1 cellular context compared by ENCODE assay signal in genomic region chr2:85329181-85329651, GRCh38.
TF ChIP-seq lines count a peak whose summit lies in the region.

No MANE protein-coding gene starts in this region.

TF ChIP-seq in K562, 482 proteins besides CTCF, POLR2A, EP300 and RAD21 (continued from another document and continues in another):
- no peak for TF ChIP-seq MGA (IDR thresholded peaks at IDR 0.05)
- TF ChIP-seq ZNF143 (CRISPR knock-in tag; IDR thresholded peaks at IDR 0.05): no peak
- TF ChIP-seq, protein P1, sequence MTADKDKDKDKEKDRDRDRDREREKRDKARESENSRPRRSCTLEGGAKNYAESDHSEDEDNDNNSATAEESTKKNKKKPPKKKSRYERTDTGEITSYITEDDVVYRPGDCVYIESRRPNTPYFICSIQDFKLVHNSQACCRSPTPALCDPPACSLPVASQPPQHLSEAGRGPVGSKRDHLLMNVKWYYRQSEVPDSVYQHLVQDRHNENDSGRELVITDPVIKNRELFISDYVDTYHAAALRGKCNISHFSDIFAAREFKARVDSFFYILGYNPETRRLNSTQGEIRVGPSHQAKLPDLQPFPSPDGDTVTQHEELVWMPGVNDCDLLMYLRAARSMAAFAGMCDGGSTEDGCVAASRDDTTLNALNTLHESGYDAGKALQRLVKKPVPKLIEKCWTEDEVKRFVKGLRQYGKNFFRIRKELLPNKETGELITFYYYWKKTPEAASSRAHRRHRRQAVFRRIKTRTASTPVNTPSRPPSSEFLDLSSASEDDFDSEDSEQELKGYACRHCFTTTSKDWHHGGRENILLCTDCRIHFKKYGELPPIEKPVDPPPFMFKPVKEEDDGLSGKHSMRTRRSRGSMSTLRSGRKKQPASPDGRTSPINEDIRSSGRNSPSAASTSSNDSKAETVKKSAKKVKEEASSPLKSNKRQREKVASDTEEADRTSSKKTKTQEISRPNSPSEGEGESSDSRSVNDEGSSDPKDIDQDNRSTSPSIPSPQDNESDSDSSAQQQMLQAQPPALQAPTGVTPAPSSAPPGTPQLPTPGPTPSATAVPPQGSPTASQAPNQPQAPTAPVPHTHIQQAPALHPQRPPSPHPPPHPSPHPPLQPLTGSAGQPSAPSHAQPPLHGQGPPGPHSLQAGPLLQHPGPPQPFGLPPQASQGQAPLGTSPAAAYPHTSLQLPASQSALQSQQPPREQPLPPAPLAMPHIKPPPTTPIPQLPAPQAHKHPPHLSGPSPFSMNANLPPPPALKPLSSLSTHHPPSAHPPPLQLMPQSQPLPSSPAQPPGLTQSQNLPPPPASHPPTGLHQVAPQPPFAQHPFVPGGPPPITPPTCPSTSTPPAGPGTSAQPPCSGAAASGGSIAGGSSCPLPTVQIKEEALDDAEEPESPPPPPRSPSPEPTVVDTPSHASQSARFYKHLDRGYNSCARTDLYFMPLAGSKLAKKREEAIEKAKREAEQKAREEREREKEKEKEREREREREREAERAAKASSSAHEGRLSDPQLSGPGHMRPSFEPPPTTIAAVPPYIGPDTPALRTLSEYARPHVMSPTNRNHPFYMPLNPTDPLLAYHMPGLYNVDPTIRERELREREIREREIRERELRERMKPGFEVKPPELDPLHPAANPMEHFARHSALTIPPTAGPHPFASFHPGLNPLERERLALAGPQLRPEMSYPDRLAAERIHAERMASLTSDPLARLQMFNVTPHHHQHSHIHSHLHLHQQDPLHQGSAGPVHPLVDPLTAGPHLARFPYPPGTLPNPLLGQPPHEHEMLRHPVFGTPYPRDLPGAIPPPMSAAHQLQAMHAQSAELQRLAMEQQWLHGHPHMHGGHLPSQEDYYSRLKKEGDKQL (CRISPR knock-in tag; IDR thresholded peaks at IDR 0.05; ENCODE audit: borderline replicate concordance): no peak
- peak; percentile 61; the same call in 1 of the 2 replicates for TF ChIP-seq PHF21A (IDR thresholded peaks at IDR 0.05; ENCODE audit: borderline replicate concordance, low read depth)
- TF ChIP-seq ZNF707 (CRISPR knock-in tag; conservative IDR thresholded peaks at IDR 0.05): no peak
- no peak for TF ChIP-seq ZNF277 (CRISPR knock-in tag; IDR thresholded peaks at IDR 0.05; ENCODE audit: borderline replicate concordance)
- no peak for TF ChIP-seq NR2C1 (IDR thresholded peaks at IDR 0.05)
- TF ChIP-seq NR2C1 (tag; IDR thresholded peaks at IDR 0.05): no peak
- TF ChIP-seq, protein P2, sequence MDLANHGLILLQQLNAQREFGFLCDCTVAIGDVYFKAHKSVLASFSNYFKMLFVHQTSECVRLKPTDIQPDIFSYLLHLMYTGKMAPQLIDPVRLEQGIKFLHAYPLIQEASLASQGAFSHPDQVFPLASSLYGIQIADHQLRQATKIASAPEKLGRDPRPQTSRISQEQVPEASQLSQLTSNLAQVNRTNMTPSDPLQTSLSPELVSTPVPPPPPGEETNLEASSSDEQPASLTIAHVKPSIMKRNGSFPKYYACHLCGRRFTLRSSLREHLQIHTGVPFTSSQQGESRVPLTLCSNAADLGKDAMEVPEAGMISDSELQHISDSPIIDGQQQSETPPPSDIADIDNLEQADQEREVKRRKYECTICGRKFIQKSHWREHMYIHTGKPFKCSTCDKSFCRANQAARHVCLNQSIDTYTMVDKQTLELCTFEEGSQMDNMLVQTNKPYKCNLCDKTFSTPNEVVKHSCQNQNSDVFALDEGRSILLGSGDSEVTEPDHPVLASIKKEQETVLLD (IDR thresholded peaks at IDR 0.05): peak; percentile 64; the same call in 1 of the 2 replicates
- no peak for TF ChIP-seq MXD1 (CRISPR knock-in tag; IDR thresholded peaks at IDR 0.05; ENCODE audit: borderline replicate concordance, poor library complexity, severe bottlenecking)
- TF ChIP-seq STAG1 (CRISPR knock-in tag; IDR thresholded peaks at IDR 0.05; ENCODE audit: borderline replicate concordance): no peak
- TF ChIP-seq TBP (optimal IDR thresholded peaks at IDR 0.05; ENCODE audit: low read depth, low read length): no peak
- TF ChIP-seq TRIM28 (IDR thresholded peaks at IDR 0.05): peak; percentile 66; the same call in 1 of the 2 replicates
- no peak for TF ChIP-seq HNRNPUL1 (IDR thresholded peaks at IDR 0.05; ENCODE audit: low read length)
- no peak for TF ChIP-seq PHTF2 (CRISPR knock-in tag; IDR thresholded peaks at IDR 0.05)
- TF ChIP-seq GATA2 (CRISPR knock-in tag; IDR thresholded peaks at IDR 0.05): 0 out of 2 replicates have a peak, but pooled peaks have one; percentile 10
- no peak; the same call in 1 of the 2 replicates for TF ChIP-seq ZNF766 (CRISPR knock-in tag; conservative IDR thresholded peaks at IDR 0.05)
- no peak for TF ChIP-seq ZFP1 (CRISPR knock-in tag; IDR thresholded peaks at IDR 0.05)
- TF ChIP-seq ZNF12 (CRISPR knock-in tag; IDR thresholded peaks at IDR 0.05): no peak
- TF ChIP-seq POLR2H (tag; IDR thresholded peaks at IDR 0.05; ENCODE audit: low read depth): no peak
- TF ChIP-seq, protein P3, sequence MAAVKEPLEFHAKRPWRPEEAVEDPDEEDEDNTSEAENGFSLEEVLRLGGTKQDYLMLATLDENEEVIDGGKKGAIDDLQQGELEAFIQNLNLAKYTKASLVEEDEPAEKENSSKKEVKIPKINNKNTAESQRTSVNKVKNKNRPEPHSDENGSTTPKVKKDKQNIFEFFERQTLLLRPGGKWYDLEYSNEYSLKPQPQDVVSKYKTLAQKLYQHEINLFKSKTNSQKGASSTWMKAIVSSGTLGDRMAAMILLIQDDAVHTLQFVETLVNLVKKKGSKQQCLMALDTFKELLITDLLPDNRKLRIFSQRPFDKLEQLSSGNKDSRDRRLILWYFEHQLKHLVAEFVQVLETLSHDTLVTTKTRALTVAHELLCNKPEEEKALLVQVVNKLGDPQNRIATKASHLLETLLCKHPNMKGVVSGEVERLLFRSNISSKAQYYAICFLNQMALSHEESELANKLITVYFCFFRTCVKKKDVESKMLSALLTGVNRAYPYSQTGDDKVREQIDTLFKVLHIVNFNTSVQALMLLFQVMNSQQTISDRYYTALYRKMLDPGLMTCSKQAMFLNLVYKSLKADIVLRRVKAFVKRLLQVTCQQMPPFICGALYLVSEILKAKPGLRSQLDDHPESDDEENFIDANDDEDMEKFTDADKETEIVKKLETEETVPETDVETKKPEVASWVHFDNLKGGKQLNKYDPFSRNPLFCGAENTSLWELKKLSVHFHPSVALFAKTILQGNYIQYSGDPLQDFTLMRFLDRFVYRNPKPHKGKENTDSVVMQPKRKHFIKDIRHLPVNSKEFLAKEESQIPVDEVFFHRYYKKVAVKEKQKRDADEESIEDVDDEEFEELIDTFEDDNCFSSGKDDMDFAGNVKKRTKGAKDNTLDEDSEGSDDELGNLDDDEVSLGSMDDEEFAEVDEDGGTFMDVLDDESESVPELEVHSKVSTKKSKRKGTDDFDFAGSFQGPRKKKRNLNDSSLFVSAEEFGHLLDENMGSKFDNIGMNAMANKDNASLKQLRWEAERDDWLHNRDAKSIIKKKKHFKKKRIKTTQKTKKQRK (IDR thresholded peaks at IDR 0.05; ENCODE audit: borderline replicate concordance, low read depth, low read length): no peak
- TF ChIP-seq ESRRA (IDR thresholded peaks at IDR 0.05; ENCODE audit: borderline replicate concordance, low read depth): no peak
- TF ChIP-seq CREBBP (IDR thresholded peaks at IDR 0.05; ENCODE audit: low read depth, low read length): no peak
- no peak for TF ChIP-seq GATAD2B (IDR thresholded peaks at IDR 0.05; ENCODE audit: borderline replicate concordance)
- TF ChIP-seq, protein P4, sequence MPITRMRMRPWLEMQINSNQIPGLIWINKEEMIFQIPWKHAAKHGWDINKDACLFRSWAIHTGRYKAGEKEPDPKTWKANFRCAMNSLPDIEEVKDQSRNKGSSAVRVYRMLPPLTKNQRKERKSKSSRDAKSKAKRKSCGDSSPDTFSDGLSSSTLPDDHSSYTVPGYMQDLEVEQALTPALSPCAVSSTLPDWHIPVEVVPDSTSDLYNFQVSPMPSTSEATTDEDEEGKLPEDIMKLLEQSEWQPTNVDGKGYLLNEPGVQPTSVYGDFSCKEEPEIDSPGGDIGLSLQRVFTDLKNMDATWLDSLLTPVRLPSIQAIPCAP (CRISPR knock-in tag; IDR thresholded peaks at IDR 0.05; ENCODE audit: borderline replicate concordance): no peak
- TF ChIP-seq TCFL5 (CRISPR knock-in tag; conservative IDR thresholded peaks at IDR 0.05): no peak
- no peak for TF ChIP-seq NFXL1 (CRISPR knock-in tag; IDR thresholded peaks at IDR 0.05)
- TF ChIP-seq NCOA4 (IDR thresholded peaks at IDR 0.05; ENCODE audit: partially characterized antibody): no peak
- TF ChIP-seq, protein P5, sequence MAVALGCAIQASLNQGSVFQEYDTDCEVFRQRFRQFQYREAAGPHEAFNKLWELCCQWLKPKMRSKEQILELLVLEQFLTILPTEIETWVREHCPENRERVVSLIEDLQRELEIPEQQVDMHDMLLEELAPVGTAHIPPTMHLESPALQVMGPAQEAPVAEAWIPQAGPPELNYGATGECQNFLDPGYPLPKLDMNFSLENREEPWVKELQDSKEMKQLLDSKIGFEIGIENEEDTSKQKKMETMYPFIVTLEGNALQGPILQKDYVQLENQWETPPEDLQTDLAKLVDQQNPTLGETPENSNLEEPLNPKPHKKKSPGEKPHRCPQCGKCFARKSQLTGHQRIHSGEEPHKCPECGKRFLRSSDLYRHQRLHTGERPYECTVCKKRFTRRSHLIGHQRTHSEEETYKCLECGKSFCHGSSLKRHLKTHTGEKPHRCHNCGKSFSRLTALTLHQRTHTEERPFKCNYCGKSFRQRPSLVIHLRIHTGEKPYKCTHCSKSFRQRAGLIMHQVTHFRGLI (CRISPR knock-in tag; IDR thresholded peaks at IDR 0.05): no peak
- TF ChIP-seq PTTG1 (tag; IDR thresholded peaks at IDR 0.05; ENCODE audit: low read depth): no peak
